Comparison of ENCODE assay signal across 6 cellular contexts in genomic region chr10:97633921-97634320, GRCh38. TPM values are rescaled to one million over a fixed set of nuclear protein-coding genes. Genes with fewer than 3 reads are reported as not detected.
DNase-seq lines count a peak whose midpoint lies in the region; ATAC-seq and TF ChIP-seq lines count a peak whose summit lies in the region.

No MANE protein-coding gene starts in this region.

- H3K4me3 Mint-ChIP-seq in glutamatergic neuron (ENCODE audit: unreplicated experiment) = peak overlapping the region; percentile 100

- no peaks in the 10 kb centered on the region for H3K36me3 Mint-ChIP-seq in glutamatergic neuron (ENCODE audit: unreplicated experiment)

- peaks cover 2% of the 10 kb centered on the region for H3K4me1 Mint-ChIP-seq in glutamatergic neuron (ENCODE audit: low read depth, unreplicated experiment)

- no peak overlapping the region for H3K27ac ChIP-seq in thoracic aorta

- H3K36me3 ChIP-seq in thoracic aorta = no peaks in the 10 kb centered on the region

- peak overlapping the region; percentile 87 for H3K4me3 ChIP-seq in thoracic aorta
- no peak overlapping the region for H3K4me3 ChIP-seq in lower leg skin (ENCODE audit: low read depth, poor library complexity, severe bottlenecking)

- peak overlapping the region; percentile 95 for H3K27ac Mint-ChIP-seq in glutamatergic neuron (ENCODE audit: unreplicated experiment)

- peak; percentile 48 for DNase-seq in ELR (ENCODE audit: low read depth)
- DNase-seq in SHP77 treated with DMSO at 0.1 percent for 48 hours (lab: John Stamatoyannopoulos, UW) = peak; percentile 38
- DNase-seq in glutamatergic neuron = no peak
- no peak for DNase-seq in thoracic aorta (ENCODE audit: low spot score)
- DNase-seq in lower leg skin (ENCODE audit: low spot score in 2 of 2) = no peak

- ATAC-seq in thoracic aorta (ENCODE audit: insufficient number of reproducible peaks, low FRiP score, low read depth) = no peak
- no peak for ATAC-seq in GM19395 (IDR thresholded peaks at IDR 0.05; ENCODE audit: unreplicated experiment)

- no peaks in the 10 kb centered on the region for H3K9me3 ChIP-seq in thoracic aorta

- no peak for TF ChIP-seq POLR2A in lower leg skin (IDR thresholded peaks at IDR 0.05)

- H3K27me3 ChIP-seq in thoracic aorta (replicated peaks; ENCODE audit: insufficient read depth) = no peaks in the 10 kb centered on the region

- 72 to 85% methylated on average over 8 of the region's 8 CpGs for WGBS in lower leg skin, 2 donors

- H3K27me3 Mint-ChIP-seq in glutamatergic neuron (ENCODE audit: unreplicated experiment) = peaks cover 9% of the 10 kb centered on the region

- peaks cover 4 to 8% of the 10 kb centered on the region in 2 donors for H3K4me1 ChIP-seq in thoracic aorta (ENCODE audit: control insufficient read depth in 1 of 2, low read depth in 2 of 2)

- intact Hi-C loops in lower leg skin (cut with DNase I; ENCODE audit: low total_unique reads) = no loop called here

- peak; percentile 63 for TF ChIP-seq CTCF in glutamatergic neuron (IDR thresholded peaks at IDR 0.05; ENCODE audit: partially characterized antibody, unreplicated experiment)
- no peak for TF ChIP-seq CTCF in thoracic aorta (IDR thresholded peaks at IDR 0.05)
- TF ChIP-seq CTCF in lower leg skin (IDR thresholded peaks at IDR 0.05) = no peak

- peaks cover 2% of the 10 kb centered on the region for H3K9me3 Mint-ChIP-seq in glutamatergic neuron (ENCODE audit: unreplicated experiment)

RNA-seq across cellular contexts. Expression of gene MORN4, which starts 0.6 kb away (rescaled TPM):
- total RNA-seq in glutamatergic neuron (ENCODE audit: unreplicated experiment) = 31.4 TPM
- total RNA-seq in thoracic aorta = 1 to 10 TPM; 3.5 to 6.6 TPM
- 1 to 10 TPM; 1.6 to 7.5 (median 2.2) TPM for total RNA-seq in lower leg skin

RNA-seq across cellular contexts. Expression of gene PI4K2A, which starts 6.5 kb away (rescaled TPM):
- total RNA-seq in glutamatergic neuron (ENCODE audit: unreplicated experiment) (17.9 TPM), thoracic aorta (10 to 100 TPM; 18.0 to 22.9 TPM), lower leg skin (10 to 100 TPM; 30.1 to 38.5 (median 33.3) TPM)

RNA-seq across cellular contexts. Expression of gene C10orf62, which starts 44.4 kb away (rescaled TPM):
- not detected for total RNA-seq in glutamatergic neuron (ENCODE audit: unreplicated experiment)
- total RNA-seq in thoracic aorta = 1 to 10 TPM in 1 of 2 donors, not detected in 1; 1.2 TPM
- total RNA-seq in lower leg skin = under 1 TPM in 1 of 4 donors, not detected in 3; 0.32 TPM

RNA-seq across cellular contexts. Expression of gene HOGA1, which starts 49.7 kb away (rescaled TPM):
- total RNA-seq in glutamatergic neuron (ENCODE audit: unreplicated experiment) = not detected
- total RNA-seq in thoracic aorta = 10 to 100 TPM in 1 of 2 donors, 1 to 10 TPM in 1; 7.0 to 12.3 TPM
- 1 to 10 TPM; 1.3 to 3.6 (median 2.1) TPM for total RNA-seq in lower leg skin

RNA-seq across cellular contexts. Expression of gene AVPI1, which starts 53.1 kb away (rescaled TPM):
- total RNA-seq in glutamatergic neuron (ENCODE audit: unreplicated experiment) = 4.5 TPM
- total RNA-seq in thoracic aorta = 10 to 100 TPM in 1 of 2 donors, 1 to 10 TPM in 1; 9.5 to 25.6 TPM
- 100 to 1,000 TPM; 133 to 169 (median 145) TPM for total RNA-seq in lower leg skin

Comparison
In these comparisons a context has a peak if more than half of its experiments do, and no peak if none do; other contexts are left out.
1. DNase-seq: peak in ELR (single experiment) and SHP77 treated with DMSO at 0.1 percent for 48 hours (single experiment); none in glutamatergic neuron (single experiment), thoracic aorta (single experiment) and lower leg skin (0 of 2).